In genomic region chr2:164782323-164782722, GRCh38 we compare ENCODE assay signal across 14 cellular contexts. TPM values are rescaled to one million over a fixed set of nuclear protein-coding genes. Genes with fewer than 3 reads are reported as not detected.
A peak's percentile ranks its signal among the peaks of the same experiment; 100 is the strongest.
DNase-seq lines count a peak whose midpoint lies in the region; ATAC-seq, FAIRE-seq and TF ChIP-seq lines count a peak whose summit lies in the region.
"Had no signal": no experiment of that assay in that cellular context is flagged by ENCODE, and none has a peak within 500 bp of the region (broad histone marks: within the 10 kb centered on the region; RNA-seq: fewer than 3 reads in every experiment).

No MANE protein-coding gene starts in this region.

- no peak overlapping the region for H3K27ac Mint-ChIP-seq in activated CD4-positive, alpha-beta T cell treated with anti-CD3 and anti-CD28 coated beads, Interleukin-2, amount 10 ng/mL, durations not matched to agents 24 days and 14 days
- H3K27ac Mint-ChIP-seq: GM23338 had no signal

- H3K27me3 Mint-ChIP-seq in activated CD4-positive, alpha-beta T cell treated with anti-CD3 and anti-CD28 coated beads, Interleukin-2, amount 10 ng/mL, durations not matched to agents 24 days and 14 days: no peaks in the 10 kb centered on the region

- ATAC-seq in HG02759 (IDR thresholded peaks at IDR 0.05; ENCODE audit: unreplicated experiment) (no peak), HG02981 (IDR thresholded peaks at IDR 0.05; ENCODE audit: unreplicated experiment) (no peak)
- ATAC-seq: GM23338 had no signal

- no peaks in the 10 kb centered on the region for H3K9me3 ChIP-seq in esophagus squamous epithelium
- no peaks in the 10 kb centered on the region for H3K9me3 ChIP-seq in subcutaneous abdominal adipose tissue (ENCODE audit: control insufficient read depth in 5 of 5, low read length in 5 of 5)

- H3K4me3 ChIP-seq in esophagus squamous epithelium: no peak overlapping the region
- no peak overlapping the region for H3K4me3 ChIP-seq in subcutaneous abdominal adipose tissue (ENCODE audit: low read depth in 1 of 5, low read length in 5 of 5)
- H3K4me3 ChIP-seq: cardiac muscle cell, GM23338 had no signal

- POLR2A ChIA-PET in RWPE1 (lab: Yijun Ruan, JAX; ENCODE audit: low non-redundant PET): no interaction called here

- peak; percentile 45 for FAIRE-seq in islet of Langerhans (lab: Jason Lieb, UNC)

- H3K27me3 ChIP-seq in esophagus squamous epithelium (no peaks in the 10 kb centered on the region), subcutaneous abdominal adipose tissue (ENCODE audit: control insufficient read depth in 5 of 5, insufficient read depth in 4 of 5, low read length in 5 of 5) (no peaks in the 10 kb centered on the region)

- TF ChIP-seq POLR2A in esophagus squamous epithelium (IDR thresholded peaks at IDR 0.05): no peak

- CTCF ChIA-PET in RWPE1 (lab: Yijun Ruan, JAX): interaction anchor here (0.6 kb wide), 1 partner anchor 44 kb away, joined by 3 read pairs; no protein-coding TSS in a partner anchor

- 25 to 30% methylated on average over 2 of the region's 2 CpGs for WGBS in esophagus squamous epithelium, 2 donors

- H3K4me3 Mint-ChIP-seq in activated CD4-positive, alpha-beta T cell treated with anti-CD3 and anti-CD28 coated beads, Interleukin-2, amount 10 ng/mL, durations not matched to agents 24 days and 14 days: no peak overlapping the region
- H3K4me3 Mint-ChIP-seq: GM23338 had no signal

- H3K36me3 ChIP-seq in esophagus squamous epithelium (no peaks in the 10 kb centered on the region), subcutaneous abdominal adipose tissue (ENCODE audit: control insufficient read depth in 5 of 5, insufficient read depth in 5 of 5, low read length in 5 of 5) (peaks cover 0 to 2% (median 0%) of the 10 kb centered on the region in 5 donors)
- H3K36me3 ChIP-seq: cardiac muscle cell had no signal

- no peaks in the 10 kb centered on the region for H3K4me1 Mint-ChIP-seq in activated CD4-positive, alpha-beta T cell treated with anti-CD3 and anti-CD28 coated beads, Interleukin-2, amount 10 ng/mL, durations not matched to agents 24 days and 14 days
- H3K4me1 Mint-ChIP-seq: GM23338 had no signal

- no peak for TF ChIP-seq CTCF in RWPE1 (conservative IDR thresholded peaks at IDR 0.05; ENCODE audit: low read depth)
- no peak for TF ChIP-seq CTCF in esophagus squamous epithelium (IDR thresholded peaks at IDR 0.05)

- intact Hi-C loops in esophagus squamous epithelium (cut with DNase I): no loop called here
- intact Hi-C loops in activated CD4-positive, alpha-beta T cell treated with anti-CD3 and anti-CD28 coated beads, Interleukin-2, amount 10 ng/mL, durations not matched to agents 24 days and 14 days (cut with micrococcal nuclease): no loop called here

- H3K27ac ChIP-seq in RWPE1 (no peak overlapping the region), esophagus squamous epithelium (peak overlapping the region in 3 of 4 donors; percentile 35 to 81 (median 71)), subcutaneous abdominal adipose tissue (ENCODE audit: low read depth, low read length) (peak overlapping the region; percentile 96)
- H3K27ac ChIP-seq: cardiac muscle cell had no signal

- H3K36me3 Mint-ChIP-seq in activated CD4-positive, alpha-beta T cell treated with anti-CD3 and anti-CD28 coated beads, Interleukin-2, amount 10 ng/mL, durations not matched to agents 24 days and 14 days (ENCODE audit: low read depth): no peaks in the 10 kb centered on the region

- H3K4me1 ChIP-seq in esophagus squamous epithelium: peaks cover 4 to 79% (median 45%) of the 10 kb centered on the region in 3 donors
- H3K4me1 ChIP-seq in subcutaneous abdominal adipose tissue (ENCODE audit: control insufficient read depth in 5 of 5, insufficient read depth in 5 of 5, low read length in 5 of 5): peaks cover 2 to 56% (median 40%) of the 10 kb centered on the region in 5 donors

- peak; percentile 30 for DNase-seq in RWPE1 (ENCODE audit: low spot score)
- DNase-seq in esophagus squamous epithelium (lab: John Stamatoyannopoulos, UW): no peak
- DNase-seq in activated CD4-positive, alpha-beta T cell treated with anti-CD3 and anti-CD28 coated beads, Interleukin-2, amount 10 ng/mL, durations not matched to agents 24 days and 14 days: no peak
- no peak for DNase-seq in ureter (ENCODE audit: low spot score)
- DNase-seq: activated CD8-positive, alpha-beta memory T cell treated with anti-CD3 and anti-CD28 coated beads for 24 hours; activated gamma-delta T cell; NK-92 treated with Interleukin-12 subunit alpha and Interleukin-12 subunit beta, amount 100 ng/mL, for 24 hours; SIG-M5 had no signal

- no peaks in the 10 kb centered on the region for H3K9me3 Mint-ChIP-seq in activated CD4-positive, alpha-beta T cell treated with anti-CD3 and anti-CD28 coated beads, Interleukin-2, amount 10 ng/mL, durations not matched to agents 24 days and 14 days
- H3K9me3 Mint-ChIP-seq: GM23338 had no signal

- peak overlapping the region in 2 of 5 donors; percentile 29 to 74 for H3K9ac ChIP-seq in subcutaneous abdominal adipose tissue (ENCODE audit: low read length in 5 of 5)

RNA-seq across cellular contexts. Expression of gene COBLL1, which starts 59.3 kb away (rescaled TPM):
- total RNA-seq in esophagus squamous epithelium (10 to 100 TPM; 35.4 to 88.9 (median 71.4) TPM), ureter (207 TPM)
- not detected in 2 replicates for total RNA-seq in activated CD4-positive, alpha-beta T cell treated with anti-CD3 and anti-CD28 coated beads, Interleukin-2, amount 10 ng/mL, durations not matched to agents 24 days and 14 days

Comparison
In these comparisons a context has a peak if more than half of its experiments do, and no peak if none do; other contexts are left out.
1. RNA of gene COBLL1, which starts 59.3 kb away (total RNA-seq): 207 TPM in ureter (single experiment) and 35.4 to 88.9 TPM in esophagus squamous epithelium; not detected in activated CD4-positive, alpha-beta T cell treated with anti-CD3 and anti-CD28 coated beads, Interleukin-2, amount 10 ng/mL, durations not matched to agents 24 days and 14 days; every median in the first group is over 10 times any median in the second.